Comparison of ENCODE assay signal across 17 cellular contexts in genomic region chr17:57110579-57111367, GRCh38. TPM values are rescaled to one million over a fixed set of nuclear protein-coding genes. Genes with fewer than 3 reads are reported as not detected.
A peak's percentile ranks its signal among the peaks of the same experiment; 100 is the strongest.
DNase-seq lines count a peak whose midpoint lies in the region; ATAC-seq and TF ChIP-seq lines count a peak whose summit lies in the region.
"Had no signal": no experiment of that assay in that cellular context is flagged by ENCODE, and none has a peak within 500 bp of the region (broad histone marks: within the 10 kb centered on the region; RNA-seq: fewer than 3 reads in every experiment).

No MANE protein-coding gene starts in this region.

- DNase-seq in Right ventricle myocardium inferior (ENCODE audit: missing footprints): no peak
- no peak for DNase-seq in cardiac septum (ENCODE audit: low spot score)
- DNase-seq in chondrocyte (ENCODE audit: low spot score): no peak
- no peak for DNase-seq in smooth muscle cell (lab: John Stamatoyannopoulos, UW; ENCODE audit: unreplicated experiment)
- no peak for DNase-seq in DMS53 treated with DMSO at 0.1 percent for 48 hours (lab: John Stamatoyannopoulos, UW; ENCODE audit: unreplicated experiment)
- no peak for DNase-seq in activated T-cell treated with anti-CD3 and anti-CD28 coated beads for 4 hours
- DNase-seq in activated CD4-positive, alpha-beta T cell treated with anti-CD3 and anti-CD28 coated beads for 36 hours: no peak
- DNase-seq: activated B cell treated with CpG ODN at 0.5 μM for 24 hours; activated naive CD4-positive, alpha-beta T cell treated with anti-CD3 and anti-CD28 coated beads for 36 hours; CD8-positive, alpha-beta memory T cell; foreskin melanocyte; GDM1; NCI-H2081; NCI-H69; pancreas; PC-3 had no signal

- POLR2A ChIA-PET in activated CD4-positive, alpha-beta T cell treated with anti-CD3 and anti-CD28 coated beads for 36 hours (lab: Charles Lee): no interaction called here

- H3K27ac Mint-ChIP-seq in chondrocyte (ENCODE audit: unreplicated experiment): peak overlapping the region; percentile 27
- H3K27ac Mint-ChIP-seq in activated CD4-positive, alpha-beta T cell treated with anti-CD3 and anti-CD28 coated beads for 36 hours: no peak overlapping the region
- H3K27ac Mint-ChIP-seq: activated B cell treated with CpG ODN at 0.5 μM for 24 hours; activated naive CD4-positive, alpha-beta T cell treated with anti-CD3 and anti-CD28 coated beads for 36 hours had no signal

- H3K36me3 Mint-ChIP-seq in chondrocyte (ENCODE audit: low read depth): peaks cover 9% of the 10 kb centered on the region
- peaks cover 22% of the 10 kb centered on the region for H3K36me3 Mint-ChIP-seq in activated CD4-positive, alpha-beta T cell treated with anti-CD3 and anti-CD28 coated beads for 36 hours (ENCODE audit: low read depth)

- H3K4me3 Mint-ChIP-seq in chondrocyte (ENCODE audit: unreplicated experiment): no peak overlapping the region
- no peak overlapping the region for H3K4me3 Mint-ChIP-seq in activated CD4-positive, alpha-beta T cell treated with anti-CD3 and anti-CD28 coated beads for 36 hours
- H3K4me3 Mint-ChIP-seq: activated B cell treated with CpG ODN at 0.5 μM for 24 hours; activated naive CD4-positive, alpha-beta T cell treated with anti-CD3 and anti-CD28 coated beads for 36 hours; CD8-positive, alpha-beta memory T cell had no signal

- H4K20me1 ChIP-seq in smooth muscle cell (ENCODE audit: low read depth): no peaks in the 10 kb centered on the region

- H3K4me1 ChIP-seq in muscle layer of colon (ENCODE audit: insufficient read depth, low read length): peaks cover 65% of the 10 kb centered on the region
- H3K4me1 ChIP-seq in smooth muscle cell (ENCODE audit: low read depth): peaks cover 11% of the 10 kb centered on the region
- H3K4me1 ChIP-seq: pancreas had no signal

- H3K36me3 ChIP-seq in muscle layer of colon (ENCODE audit: insufficient read depth, low read length): peaks cover 50% of the 10 kb centered on the region
- H3K36me3 ChIP-seq in smooth muscle cell (ENCODE audit: low read depth): no peaks in the 10 kb centered on the region

- H3K9me3 Mint-ChIP-seq in chondrocyte (ENCODE audit: low read depth): no peaks in the 10 kb centered on the region
- no peaks in the 10 kb centered on the region for H3K9me3 Mint-ChIP-seq in activated CD4-positive, alpha-beta T cell treated with anti-CD3 and anti-CD28 coated beads for 36 hours (ENCODE audit: low read depth)
- H3K9me3 Mint-ChIP-seq: activated B cell treated with CpG ODN at 0.5 μM for 24 hours; activated naive CD4-positive, alpha-beta T cell treated with anti-CD3 and anti-CD28 coated beads for 36 hours; CD8-positive, alpha-beta memory T cell had no signal

- no peak overlapping the region for H3K9ac ChIP-seq in muscle layer of colon (ENCODE audit: low read length)
- H3K9ac ChIP-seq in smooth muscle cell (ENCODE audit: low read depth): no peak overlapping the region

- no peaks in the 10 kb centered on the region for H3K79me2 ChIP-seq in smooth muscle cell (ENCODE audit: low read depth)

- H3K27ac ChIP-seq in muscle layer of colon (ENCODE audit: low read depth, low read length) (peak overlapping the region; percentile 48), smooth muscle cell (ENCODE audit: low read depth) (no peak overlapping the region)
- H3K27ac ChIP-seq: pancreas had no signal

- no peak overlapping the region for H2AFZ ChIP-seq in smooth muscle cell (ENCODE audit: low read depth)

- peak; percentile 24 for ATAC-seq in Right ventricle myocardium inferior
- no peak for ATAC-seq in activated CD4-positive, alpha-beta T cell treated with anti-CD3 and anti-CD28 coated beads for 36 hours
- ATAC-seq: PC-3 had no signal

- intact Hi-C loops in Right ventricle myocardium inferior (cut with DNase I): loop anchor here (2.0 to 10.0 kb wide), 4 partner anchors 20 to 884 kb away; no protein-coding TSS in a partner anchor
- intact Hi-C loops in cardiac septum (cut with DNase I): no loop called here
- intact Hi-C loops in activated CD4-positive, alpha-beta T cell treated with anti-CD3 and anti-CD28 coated beads for 36 hours (cut with DNase I, micrococcal nuclease): no loop called here

- H3K4me3 ChIP-seq in muscle layer of colon (ENCODE audit: low read depth in 1 of 2, low read length in 2 of 2) (no peak overlapping the region), smooth muscle cell (no peak overlapping the region)
- H3K4me3 ChIP-seq: pancreas had no signal

- no peaks in the 10 kb centered on the region for H3K9me3 ChIP-seq in muscle layer of colon (ENCODE audit: low read length)
- H3K9me3 ChIP-seq in smooth muscle cell (replicated peaks; ENCODE audit: low read depth): no peaks in the 10 kb centered on the region
- H3K9me3 ChIP-seq: pancreas had no signal

- no peak for TF ChIP-seq CTCF in chondrocyte (IDR thresholded peaks at IDR 0.05)
- no peak for TF ChIP-seq CTCF in smooth muscle cell (IDR thresholded peaks at IDR 0.05; ENCODE audit: borderline replicate concordance, insufficient read depth, poor library complexity, severe bottlenecking)

- no peaks in the 10 kb centered on the region for H3K27me3 Mint-ChIP-seq in chondrocyte (ENCODE audit: low read depth)
- no peaks in the 10 kb centered on the region for H3K27me3 Mint-ChIP-seq in activated CD4-positive, alpha-beta T cell treated with anti-CD3 and anti-CD28 coated beads for 36 hours
- H3K27me3 Mint-ChIP-seq: activated B cell treated with CpG ODN at 0.5 μM for 24 hours; CD8-positive, alpha-beta memory T cell had no signal

- peaks cover 4% of the 10 kb centered on the region for H3K4me1 Mint-ChIP-seq in chondrocyte (ENCODE audit: low read depth)
- H3K4me1 Mint-ChIP-seq in activated CD4-positive, alpha-beta T cell treated with anti-CD3 and anti-CD28 coated beads for 36 hours: no peaks in the 10 kb centered on the region
- H3K4me1 Mint-ChIP-seq: activated B cell treated with CpG ODN at 0.5 μM for 24 hours had no signal

- WGBS in smooth muscle cell (ENCODE audit: low lambda C conversion rate): 89% methylated on average over 13 of the region's 13 CpGs

- H3K4me2 ChIP-seq in smooth muscle cell: no peak overlapping the region

- CTCF ChIA-PET in activated CD4-positive, alpha-beta T cell treated with anti-CD3 and anti-CD28 coated beads for 36 hours (lab: Charles Lee): interaction anchor here (0.7 to 1.5 kb wide), 3 partner anchors 8 to 291 kb away, joined by 3 read pairs; partner anchors contain the start of gene AKAP1

- H3K27me3 ChIP-seq in muscle layer of colon (ENCODE audit: control insufficient read depth in 1 of 2, insufficient read depth in 2 of 2, low read length in 2 of 2) (no peaks in the 10 kb centered on the region), smooth muscle cell (ENCODE audit: low read depth) (no peaks in the 10 kb centered on the region)
- H3K27me3 ChIP-seq: pancreas had no signal

- H3F3A ChIP-seq in smooth muscle cell (ENCODE audit: low read depth): no peaks in the 10 kb centered on the region

RNA-seq across cellular contexts. Expression of gene AKAP1, which starts 25.7 kb away (rescaled TPM):
- 226 TPM for total RNA-seq in Right ventricle myocardium inferior
- 108 TPM for total RNA-seq in cardiac septum
- 11.5 to 14.8 TPM (median 14.2 TPM) in 3 replicates for total RNA-seq in chondrocyte
- 3.6 and 6.2 TPM in 2 replicates for total RNA-seq in smooth muscle cell
- polyA plus RNA-seq in smooth muscle cell: 5.8 and 8.4 TPM in 2 replicates
- total RNA-seq in activated CD4-positive, alpha-beta T cell treated with anti-CD3 and anti-CD28 coated beads for 36 hours: 10 to 100 TPM; 27.0 to 29.8 TPM
